Comparison of ENCODE assay signal across 26 cellular contexts in genomic region chr10:75443362-75443761, GRCh38. TPM values are rescaled to one million over a fixed set of nuclear protein-coding genes. Genes with fewer than 3 reads are reported as not detected.
"Had no signal": no experiment of that assay in that cellular context is flagged by ENCODE, and none has a peak within 500 bp of the region (broad histone marks: within the 10 kb centered on the region; RNA-seq: fewer than 3 reads in every experiment).

No MANE protein-coding gene starts in this region.

- H3K4me1 ChIP-seq: colonic mucosa, esophagus muscularis mucosa, esophagus squamous epithelium, foreskin keratinocyte, gastrocnemius medialis, gastroesophageal sphincter had no signal

- ATAC-seq: effector memory CD8-positive, alpha-beta T cell; esophagus mucosa; foreskin keratinocyte; gastrocnemius medialis; gastroesophageal sphincter; heart left ventricle; heart right ventricle had no signal

- DNase-seq: colonic mucosa; cortex of kidney; dermis blood vessel endothelial cell; dorsolateral prefrontal cortex; effector CD4-positive, alpha-beta T cell; effector CD8-positive, alpha-beta T cell; effector memory CD4-positive, alpha-beta T cell; effector memory CD8-positive, alpha-beta T cell; endodermal cell; erythroblast; esophagus squamous epithelium; foreskin fibroblast; foreskin keratinocyte; foreskin melanocyte; gastrocnemius medialis; glutamatergic neuron; head of caudate nucleus; heart left ventricle; heart right ventricle had no signal

- H3K36me3 ChIP-seq: colonic mucosa, gastrocnemius medialis had no signal

- H3K4me3 ChIP-seq: colonic mucosa, coronary artery, dorsolateral prefrontal cortex, esophagus muscularis mucosa, esophagus squamous epithelium, gastrocnemius medialis, gastroesophageal sphincter, heart left ventricle, heart right ventricle had no signal

- H3K27ac ChIP-seq: colonic mucosa, coronary artery, dorsolateral prefrontal cortex, epithelial cell of prostate, esophagus muscularis mucosa, esophagus squamous epithelium, foreskin keratinocyte, gastrocnemius medialis, gastroesophageal sphincter, heart left ventricle, heart right ventricle had no signal

- H3K27me3 ChIP-seq: colonic mucosa, esophagus muscularis mucosa, esophagus squamous epithelium, foreskin keratinocyte, gastrocnemius medialis, gastroesophageal sphincter, heart left ventricle, heart right ventricle had no signal

- H3K9me3 ChIP-seq: colonic mucosa had no signal

- FAIRE-seq: endothelial cell of umbilical vein, frontal cortex had no signal

RNA-seq across cellular contexts. Expression of gene LRMDA, which starts 11.9 kb away (rescaled TPM):
- total RNA-seq: foreskin keratinocyte had no signal
- polyA plus RNA-seq: foreskin keratinocyte had no signal
